Comparison of ENCODE assay signal across 8 cellular contexts in the genomic region with DNA sequence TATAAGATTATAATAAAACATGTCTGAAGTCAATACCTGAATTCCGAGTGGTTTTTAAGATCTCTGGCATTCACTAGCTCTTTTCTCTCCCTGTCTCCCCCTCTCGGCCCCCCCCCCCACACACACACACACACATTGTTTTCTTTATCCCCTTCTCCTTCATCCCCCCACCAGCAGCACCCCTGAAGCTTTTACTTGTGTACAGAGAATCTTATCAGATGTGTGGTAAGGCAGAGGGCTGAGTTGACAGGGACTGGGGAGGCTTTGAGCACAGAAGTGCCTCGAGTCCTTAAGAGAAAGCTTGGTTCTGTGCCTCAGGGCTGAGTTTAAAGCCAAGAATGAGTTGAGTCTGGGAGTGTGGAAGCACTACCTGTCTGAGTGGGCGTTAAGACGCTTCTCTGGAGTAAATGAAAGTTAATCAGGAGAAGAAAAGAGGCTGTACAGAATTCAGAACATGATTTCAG. TPM values are rescaled to one million over a fixed set of nuclear protein-coding genes. Genes with fewer than 3 reads are reported as not detected.
DNase-seq lines count a peak whose midpoint lies in the region; ATAC-seq and TF ChIP-seq lines count a peak whose summit lies in the region.

No MANE protein-coding gene starts in this region.

- no peaks in the 10 kb centered on the region for H3K27me3 ChIP-seq in Panc1 (ENCODE audit: control insufficient read depth, insufficient read depth, low read length)

- H3K4me1 ChIP-seq in Panc1 (ENCODE audit: control insufficient read depth, insufficient read depth, low read length), result peaks cover 24% of the 10 kb centered on the region

- H3K9me3 ChIP-seq in Panc1 (ENCODE audit: control insufficient read depth, insufficient read depth, low read depth, low read length), result no peaks in the 10 kb centered on the region

- H3K4me3 ChIP-seq in Panc1 (ENCODE audit: low read depth in 2 of 2, low read length in 2 of 2) (peak overlapping the region; percentile 29 to 71; a peak in 3 of 4 replicates), astrocyte of the spinal cord (ENCODE audit: low read depth, low read length) (peak overlapping the region; percentile 43)

- ATAC-seq in Panc1 (no peak), left lobe of liver (peak; percentile 2)

- CTCF ChIA-PET in Panc1 (lab: Charles Lee), result no interaction called here

- no peaks in the 10 kb centered on the region for H3K9me3 Mint-ChIP-seq in stimulated activated naive CD8-positive, alpha-beta T cell treated with anti-CD3 and anti-CD28 coated beads, Interleukin-15, Interleukin-2, amounts not matched to agents 100 ng/mL and 50 ng/mL, for 24 hours

- DNase-seq in activated gamma-delta T cell treated with Interleukin-2 at 50 U/mL for 16 hours (peak; percentile 40), activated gamma-delta T cell (lab: John Stamatoyannopoulos, UW) (no peak), Panc1 (ENCODE audit: low read depth, low spot score) (no peak), astrocyte of the spinal cord (ENCODE audit: low read depth, low spot score) (peak; percentile 42), left lobe of liver (ENCODE audit: low spot score) (no peak), NCI-H774 (lab: John Stamatoyannopoulos, UW) (no peak)
- no peak for DNase-seq in activated CD4-positive, CD25-positive, alpha-beta regulatory T cell (lab: John Stamatoyannopoulos, UW)

- peaks cover 28% of the 10 kb centered on the region for H3K36me3 Mint-ChIP-seq in stimulated activated naive CD8-positive, alpha-beta T cell treated with anti-CD3 and anti-CD28 coated beads, Interleukin-15, Interleukin-2, amounts not matched to agents 100 ng/mL and 50 ng/mL, for 24 hours (ENCODE audit: low read depth)

- intact Hi-C loops in Panc1 (cut with micrococcal nuclease; ENCODE audit: unreplicated experiment), result loop anchor here (5.0 to 10.0 kb wide), 3 partner anchors 530 to 1570 kb away; no protein-coding TSS in a partner anchor

- no TSS peak for BruUV-seq in Panc1 (replicated peaks; lab: Mats Ljungman, UMichigan)

- in situ Hi-C loops in Panc1 (cut with HindIII; ENCODE audit: low pct_unique_long_range_greater_than_20kb, low sequenced_read_pairs), result no loop called here
- in situ Hi-C loops in astrocyte of the spinal cord (cut with HindIII; ENCODE audit: low sequenced_read_pairs), result no loop called here

- TF ChIP-seq CTCF in Panc1 (IDR thresholded peaks at IDR 0.05), result no peak
- TF ChIP-seq CTCF in astrocyte of the spinal cord (IDR thresholded peaks at IDR 0.05; ENCODE audit: low read depth, low read length), result no peak

- peak overlapping the region; percentile 100 for H3K4me3 Mint-ChIP-seq in stimulated activated naive CD8-positive, alpha-beta T cell treated with anti-CD3 and anti-CD28 coated beads, Interleukin-15, Interleukin-2, amounts not matched to agents 100 ng/mL and 50 ng/mL, for 24 hours

- peak overlapping the region; percentile 92 for H3K27ac Mint-ChIP-seq in stimulated activated naive CD8-positive, alpha-beta T cell treated with anti-CD3 and anti-CD28 coated beads, Interleukin-15, Interleukin-2, amounts not matched to agents 100 ng/mL and 50 ng/mL, for 24 hours

- H3K36me3 ChIP-seq in Panc1 (ENCODE audit: control insufficient read depth, insufficient read depth, low read length), result peaks cover 11% of the 10 kb centered on the region; the same call in 1 of the 2 replicates

- H3K27ac ChIP-seq in Panc1 (ENCODE audit: low read length), result no peak overlapping the region

- POLR2A ChIA-PET in Panc1 (lab: Charles Lee), result interaction anchor here (0.6 kb wide), 1 partner anchor 957 kb away, joined by 4 read pairs; no protein-coding TSS in a partner anchor

- peaks cover 40% of the 10 kb centered on the region for H3K4me1 Mint-ChIP-seq in stimulated activated naive CD8-positive, alpha-beta T cell treated with anti-CD3 and anti-CD28 coated beads, Interleukin-15, Interleukin-2, amounts not matched to agents 100 ng/mL and 50 ng/mL, for 24 hours (ENCODE audit: low read depth)

- peaks cover 2% of the 10 kb centered on the region for H3K27me3 Mint-ChIP-seq in stimulated activated naive CD8-positive, alpha-beta T cell treated with anti-CD3 and anti-CD28 coated beads, Interleukin-15, Interleukin-2, amounts not matched to agents 100 ng/mL and 50 ng/mL, for 24 hours

RNA-seq across cellular contexts. Expression of a gene that starts 2.6 kb away (rescaled TPM):
- total RNA-seq in Panc1 (2021; ENCODE audit: unreplicated experiment) (2.1 TPM), left lobe of liver (121 TPM)
- polyA plus RNA-seq in Panc1 (2012; ENCODE audit: insufficient read length), result 2.1 TPM

Comparison
In these comparisons a context has a peak if more than half of its experiments do, and no peak if none do; other contexts are left out.
1. DNase-seq: peak in activated gamma-delta T cell treated with Interleukin-2 at 50 U/mL for 16 hours (single experiment) and astrocyte of the spinal cord (single experiment); none in activated gamma-delta T cell (single experiment), Panc1 (single experiment), left lobe of liver (single experiment), NCI-H774 (single experiment) and activated CD4-positive, CD25-positive, alpha-beta regulatory T cell (0 of 4).
2. RNA of a gene that starts 2.6 kb away (total RNA-seq): 121 TPM in left lobe of liver (single experiment); 2.1 TPM in Panc1 (single experiment); every median in the first group is over 10 times any median in the second.